ENCODE assay signal across 1 cellular context in genomic region chr15:60412807-60413597, GRCh38.
TF ChIP-seq lines count a peak whose summit lies in the region.

No MANE protein-coding gene starts in this region.

TF ChIP-seq in K562, 482 proteins besides CTCF, POLR2A, EP300 and RAD21 (continued from another document):
- TF ChIP-seq BCLAF1 (IDR thresholded peaks at IDR 0.05; ENCODE audit: borderline replicate concordance in 1 of 2, control insufficient read depth in 1 of 2, low read depth in 2 of 2, low read length in 1 of 2) (no peak), ZNF561 (CRISPR knock-in tag; conservative IDR thresholded peaks at IDR 0.05) (no peak), ELF1 (tag; IDR thresholded peaks at IDR 0.05) (no peak), RBM22 (IDR thresholded peaks at IDR 0.05; ENCODE audit: low read depth, low read length, poor library complexity, severe bottlenecking) (no peak), HBP1 (CRISPR knock-in tag; IDR thresholded peaks at IDR 0.05) (no peak), THRAP3 (IDR thresholded peaks at IDR 0.05; ENCODE audit: borderline replicate concordance) (no peak), NKRF (IDR thresholded peaks at IDR 0.05; ENCODE audit: borderline replicate concordance) (no peak), ERF (CRISPR knock-in tag; IDR thresholded peaks at IDR 0.05) (no peak), STAG1 (CRISPR knock-in tag; IDR thresholded peaks at IDR 0.05; ENCODE audit: borderline replicate concordance) (no peak), NCOA6 (IDR thresholded peaks at IDR 0.05) (no peak)
